In genomic region chr7:102615930-102616329, GRCh38 we compare ENCODE assay signal across 11 cellular contexts. TPM values are rescaled to one million over a fixed set of nuclear protein-coding genes. Genes with fewer than 3 reads are reported as not detected.
DNase-seq lines count a peak whose midpoint lies in the region; ATAC-seq and TF ChIP-seq lines count a peak whose summit lies in the region.
"Not testable (repeated sequence)": the region's sequence is repeated elsewhere in the genome, so short reads cannot be mapped to it uniquely, and the experiment has no call there.
"Had no signal": no experiment of that assay in that cellular context is flagged by ENCODE, and none has a peak within 500 bp of the region (broad histone marks: within the 10 kb centered on the region; RNA-seq: fewer than 3 reads in every experiment).

No MANE protein-coding gene starts in this region.

- CTCF ChIA-PET in activated B cell treated with CpG ODN at 0.5 μM for 24 hours (lab: Charles Lee), result not testable (repeated sequence)

- intact Hi-C loops in activated B cell treated with CpG ODN at 0.5 μM for 24 hours (cut with micrococcal nuclease); left colon (cut with DNase I, micrococcal nuclease): not testable (repeated sequence)

- H3K4me3 Mint-ChIP-seq in activated B cell treated with CpG ODN at 0.5 μM for 24 hours, naive B cell: not testable (repeated sequence)

- not testable (repeated sequence) for TF ChIP-seq CTCF in activated B cell treated with CpG ODN at 0.5 μM for 24 hours (IDR thresholded peaks at IDR 0.05)

- H3K27me3 Mint-ChIP-seq in activated B cell treated with CpG ODN at 0.5 μM for 24 hours, naive B cell: not testable (repeated sequence)

- ATAC-seq in GM18520 (IDR thresholded peaks at IDR 0.05; ENCODE audit: unreplicated experiment), result peak; percentile 11
- ATAC-seq in GM21825 (IDR thresholded peaks at IDR 0.05; ENCODE audit: unreplicated experiment), result peak; percentile 5
- ATAC-seq in activated B cell treated with CpG ODN at 0.5 μM for 24 hours (ENCODE audit: low read depth), result peak; percentile 2
- ATAC-seq in left colon, result peak; percentile 32
- ATAC-seq in naive B cell (ENCODE audit: low read depth in 2 of 2), result peak; percentile 24 to 29
- peak; percentile 21 for ATAC-seq in stimulated activated naive CD8-positive, alpha-beta T cell treated with anti-CD3 and anti-CD28 coated beads, Interleukin-15, Interleukin-2, amounts not matched to agents 100 U/mL and 50 U/mL, for 24 hours

- not testable (repeated sequence) for DNase-seq in activated B cell treated with CpG ODN at 0.5 μM for 24 hours; left colon; naive B cell; stimulated activated naive CD8-positive, alpha-beta T cell treated with anti-CD3 and anti-CD28 coated beads, Interleukin-15, Interleukin-2, amounts not matched to agents 100 U/mL and 50 U/mL, for 24 hours

- not testable (repeated sequence) for H3K4me1 Mint-ChIP-seq in activated B cell treated with CpG ODN at 0.5 μM for 24 hours, naive B cell

- POLR2A ChIA-PET in activated B cell treated with CpG ODN at 0.5 μM for 24 hours (lab: Charles Lee), result not testable (repeated sequence)

- not testable (repeated sequence) for H3K9me3 Mint-ChIP-seq in activated B cell treated with CpG ODN at 0.5 μM for 24 hours, naive B cell

- not testable (repeated sequence) for H3K27ac Mint-ChIP-seq in activated B cell treated with CpG ODN at 0.5 μM for 24 hours, naive B cell

- not testable (repeated sequence) for H3K36me3 Mint-ChIP-seq in activated B cell treated with CpG ODN at 0.5 μM for 24 hours (ENCODE audit: low read depth); naive B cell

RNA-seq across cellular contexts. Expression of gene RASA4, which starts 0.6 kb away (rescaled TPM):
- 57.6 and 62.3 TPM in 2 replicates for total RNA-seq in activated B cell treated with CpG ODN at 0.5 μM for 24 hours
- total RNA-seq in left colon, result 10 to 100 TPM; 16.7 to 31.9 TPM
- polyA plus RNA-seq in naive B cell (ENCODE audit: low read depth in 6 of 6), result 10 to 100 TPM in 4 of 6 donors, 1 to 10 TPM in 2; 5.9 to 24.9 (median 14.3) TPM

RNA-seq across cellular contexts. Expression of gene UPK3BL1, which starts 26.7 kb away (rescaled TPM):
- 47.4 and 58.8 TPM in 2 replicates for total RNA-seq in activated B cell treated with CpG ODN at 0.5 μM for 24 hours
- total RNA-seq in left colon, result 10 to 100 TPM in 1 of 2 donors, 1 to 10 TPM in 1; 6.3 to 27.5 TPM
- 10 to 100 TPM in 5 of 6 donors, 1 to 10 TPM in 1; 8.6 to 29.8 (median 23.3) TPM for polyA plus RNA-seq in naive B cell (ENCODE audit: low read depth in 6 of 6)

RNA-seq across cellular contexts. Expression of gene SPDYE2B, which starts 34.2 kb away (rescaled TPM):
- not detected in 2 replicates for total RNA-seq in activated B cell treated with CpG ODN at 0.5 μM for 24 hours
- not detected for total RNA-seq in left colon
- under 1 TPM in 3 of 6 donors, not detected in 3; 0.30 to 0.43 (median 0.42) TPM for polyA plus RNA-seq in naive B cell (ENCODE audit: low read depth in 6 of 6)
- total RNA-seq: Daoy, H1, MCF 10A had no signal
- polyA plus RNA-seq: CD14-positive monocyte, H1, SK-N-SH had no signal

RNA-seq across cellular contexts. Expression of gene POLR2J3, which starts 43.5 kb away (rescaled TPM):
- total RNA-seq in activated B cell treated with CpG ODN at 0.5 μM for 24 hours (110 and 123 TPM in 2 replicates), left colon (10 to 100 TPM; 24.1 to 27.1 TPM)
- 10 to 100 TPM in 5 of 6 donors, 1 to 10 TPM in 1; 6.6 to 64.7 (median 33.3) TPM for polyA plus RNA-seq in naive B cell (ENCODE audit: low read depth in 6 of 6)

RNA-seq across cellular contexts. Expression of gene POLR2J2, which starts 55.5 kb away (rescaled TPM):
- total RNA-seq in activated B cell treated with CpG ODN at 0.5 μM for 24 hours (29.2 and 35.2 TPM in 2 replicates), left colon (10 to 100 TPM in 1 of 2 donors, 1 to 10 TPM in 1; 7.9 to 11.9 TPM)
- 1 to 10 TPM in 5 of 6 donors, under 1 TPM in 1; 0.76 to 6.2 (median 2.7) TPM for polyA plus RNA-seq in naive B cell (ENCODE audit: low read depth in 6 of 6)
